1 cellular context compared by ENCODE assay signal in the genomic region with DNA sequence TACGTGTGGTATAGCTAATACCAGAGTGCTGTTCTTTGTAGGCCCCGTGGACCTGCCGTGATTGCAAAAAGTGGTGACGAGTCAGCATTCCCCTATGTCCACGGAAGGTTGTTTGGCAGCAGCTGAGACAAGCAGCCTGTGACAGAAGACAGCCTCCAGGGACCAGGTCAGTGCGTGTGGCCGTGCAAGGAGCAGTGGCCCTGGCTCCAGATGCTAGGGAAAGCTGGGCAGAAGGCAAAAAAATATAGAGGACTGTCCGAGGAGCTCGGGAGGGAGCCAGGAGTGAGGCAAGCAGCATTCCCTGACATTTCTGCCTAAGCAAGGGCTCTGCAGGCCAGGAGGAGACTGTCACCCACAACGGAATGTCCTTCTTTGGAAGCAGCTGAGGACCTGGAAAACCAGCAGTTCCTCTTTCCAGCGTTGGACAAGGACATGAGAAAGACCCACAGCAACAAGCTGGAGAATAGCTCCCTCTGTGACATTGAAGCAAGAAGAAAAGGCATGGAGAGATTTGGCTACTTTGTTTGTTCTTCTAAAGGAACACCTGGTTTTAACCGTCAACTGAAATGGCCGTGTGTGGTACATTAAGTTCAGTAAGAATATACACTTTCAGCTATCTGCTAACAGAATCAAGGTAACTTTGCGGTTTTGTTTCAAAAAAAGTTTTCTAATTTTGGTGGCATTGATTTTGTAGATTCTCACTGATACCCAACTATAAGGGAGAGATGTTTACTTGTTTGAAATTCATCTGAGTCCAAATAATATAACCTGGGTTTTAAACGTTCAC.
TF ChIP-seq lines count a peak whose summit lies in the region.

No MANE protein-coding gene starts in this region.

TF ChIP-seq in IMR-90, 13 proteins besides CTCF, POLR2A, EP300 and RAD21:
- no peak for TF ChIP-seq FOS (IDR thresholded peaks at IDR 0.05; ENCODE audit: low read depth, low read length)
- no peak for TF ChIP-seq NFE2L2 (IDR thresholded peaks at IDR 0.05; ENCODE audit: low read depth, low read length)
- no peak for TF ChIP-seq MAZ (IDR thresholded peaks at IDR 0.05; ENCODE audit: borderline replicate concordance, low read depth, low read length)
- TF ChIP-seq MAFK (IDR thresholded peaks at IDR 0.05; ENCODE audit: low read depth, low read length): peak; percentile 52; the same call in 1 of the 2 replicates
